Comparison of ENCODE assay signal across 14 cellular contexts in genomic region chrX:134482371-134482770, GRCh38.
"Had no signal": no experiment of that assay in that cellular context is flagged by ENCODE, and none has a peak within 500 bp of the region (broad histone marks: within the 10 kb centered on the region; RNA-seq: fewer than 3 reads in every experiment).

No MANE protein-coding gene starts in this region.

- H2AFZ ChIP-seq: hepatocyte had no signal

- H3K4me3 ChIP-seq: hepatocyte, thoracic aorta, upper lobe of right lung had no signal

- ATAC-seq: activated T-helper 17 cell treated with anti-CD3 and anti-CD28 coated beads, Interleukin-2, amount 50 U/mL, for 72 hours; left lobe of liver; stimulated activated effector memory CD8-positive, alpha-beta T cell treated with anti-CD3 and anti-CD28 coated beads, Interleukin-12 subunit alpha, Interleukin-12 subunit beta, amount 100 ng/mL, for 72 hours; upper lobe of right lung had no signal

- DNase-seq: activated CD4-positive, alpha-beta T cell treated with anti-CD3 and anti-CD28 coated beads, Interleukin-2, amount 50 U/mL, for 48 hours; activated naive CD4-positive, alpha-beta T cell treated with anti-CD3 and anti-CD28 coated beads, Interleukin-2, amount 50 U/mL, for 16 hours; mammary epithelial cell; naive B cell; stimulated activated CD4-positive, alpha-beta T cell treated with anti-CD3 and anti-CD28 coated beads, Interleukin-12 subunit alpha, Interleukin-12 subunit beta, amount 100 ng/mL, for 4 hours; stimulated activated CD4-positive, alpha-beta T cell treated with anti-CD3 and anti-CD28 coated beads, Interleukin-2, amount 100 ng/mL, for 24 hours; T-helper 9 cell; upper lobe of right lung had no signal

- H3K27me3 ChIP-seq: hepatocyte, upper lobe of right lung had no signal

- H3K79me2 ChIP-seq: hepatocyte had no signal

- H3K4me1 ChIP-seq: upper lobe of right lung had no signal

- H3K36me3 ChIP-seq: thoracic aorta, upper lobe of right lung had no signal

- H3K9me3 ChIP-seq: thoracic aorta, upper lobe of right lung had no signal

- H3K27ac ChIP-seq: epithelial cell of prostate, hepatocyte, thoracic aorta, upper lobe of right lung had no signal

- H3K4me2 ChIP-seq: hepatocyte had no signal
